ENCODE assay signal across 24 cellular contexts in genomic region chr6:143234686-143235085, GRCh38.
DNase-seq lines count a peak whose midpoint lies in the region; TF ChIP-seq lines count a peak whose summit lies in the region.
"Had no signal": no experiment of that assay in that cellular context is flagged by ENCODE, and none has a peak within 500 bp of the region (broad histone marks: within the 10 kb centered on the region; RNA-seq: fewer than 3 reads in every experiment).

No MANE protein-coding gene starts in this region.

- intact Hi-C loops in mammary epithelial cell (cut with micrococcal nuclease): loop anchor here (5.0 kb wide), 2 partner anchors 53 to 98 kb away; no protein-coding TSS in a partner anchor
- intact Hi-C loops in breast epithelium (cut with DNase I; ENCODE audit: low total_unique reads): no loop called here

- H3K27me3 ChIP-seq in mammary epithelial cell (ENCODE audit: insufficient read depth, low read length): no peaks in the 10 kb centered on the region
- no peaks in the 10 kb centered on the region for H3K27me3 ChIP-seq in breast epithelium

- H3K9me3 ChIP-seq in mammary epithelial cell (replicated peaks; ENCODE audit: insufficient read depth, low read length): no peaks in the 10 kb centered on the region
- no peaks in the 10 kb centered on the region for H3K9me3 ChIP-seq in breast epithelium

- no peak overlapping the region for H3K27ac ChIP-seq in mammary epithelial cell (ENCODE audit: insufficient read depth, low read depth, low read length)
- H3K27ac ChIP-seq in breast epithelium: no peak overlapping the region
- H3K27ac ChIP-seq: 22Rv1, HL-60 had no signal

- H4K20me1 ChIP-seq in mammary epithelial cell (ENCODE audit: insufficient read depth, low read length): no peaks in the 10 kb centered on the region

- in situ Hi-C loops in mammary epithelial cell (cut with MboI; ENCODE audit: low sequenced_read_pairs in 2 of 2): loop anchor here (25.0 kb wide), 1 partner anchor 178 kb away; no protein-coding TSS in a partner anchor

- no peaks in the 10 kb centered on the region for H3K79me2 ChIP-seq in mammary epithelial cell (ENCODE audit: insufficient read depth, low read length)

- TF ChIP-seq CTCF in mammary epithelial cell (conservative IDR thresholded peaks at IDR 0.05 in 1 of 2, IDR thresholded peaks at IDR 0.05 in 1 of 2; ENCODE audit: extremely low read depth in 1 of 2, insufficient read depth in 1 of 2, low read depth in 1 of 2, low read length in 2 of 2): no peak
- TF ChIP-seq CTCF in breast epithelium (IDR thresholded peaks at IDR 0.05): no peak
- no peak for TF ChIP-seq CTCF in fibroblast of mammary gland (conservative IDR thresholded peaks at IDR 0.05; ENCODE audit: control insufficient read depth, insufficient read depth, low read depth, low read length)

- CTCF ChIA-PET in mammary epithelial cell (lab: Charles Lee; ENCODE audit: low non-redundant PET): no interaction called here

- H3K4me2 ChIP-seq in mammary epithelial cell (ENCODE audit: insufficient read depth, low read depth, low read length): no peak overlapping the region

- DNase-seq in mammary epithelial cell (peak; percentile 12), breast epithelium (ENCODE audit: low spot score in 2 of 2) (no peak), NCI-H226 (peak; percentile 2), fibroblast of mammary gland (ENCODE audit: low read depth) (peak; percentile 43), NCI-H1694 (lab: John Stamatoyannopoulos, UW) (no peak), NCI-H1930 (lab: John Stamatoyannopoulos, UW) (no peak), NCI-H1694 treated with DMSO at 0.1 percent for 48 hours (lab: John Stamatoyannopoulos, UW) (no peak)
- no peak for DNase-seq in stimulated activated naive CD4-positive, alpha-beta T cell treated with Interleukin-2 at 50 U/mL for 16 hours (lab: John Stamatoyannopoulos, UW)
- DNase-seq: ACHN; AML-193; C1 segment of cervical spinal cord; CD8-positive, alpha-beta T cell; KBM-7; NCI-H1105; NCI-H146; NCI-H2081 treated with DMSO at 0.1 percent for 48 hours; NCI-H2171 treated with DMSO at 0.1 percent for 48 hours; NCI-H446; NCI-H526; OCI-M1; RPMI8226; SHP77 had no signal

- dilution Hi-C loops in mammary epithelial cell (cut with HindIII; ENCODE audit: low sequenced_read_pairs): no loop called here

- no peak overlapping the region for H2AFZ ChIP-seq in mammary epithelial cell (ENCODE audit: low read depth, low read length)

- H3K9ac ChIP-seq in mammary epithelial cell (ENCODE audit: insufficient read depth, low read length): no peak overlapping the region

- no peaks in the 10 kb centered on the region for H3K36me3 ChIP-seq in mammary epithelial cell (ENCODE audit: insufficient read depth, low read length)
- no peaks in the 10 kb centered on the region for H3K36me3 ChIP-seq in breast epithelium

- no peak for TF ChIP-seq POLR2A in breast epithelium (IDR thresholded peaks at IDR 0.05)

- WGBS in mammary epithelial cell (ENCODE audit: low coverage, missing lambda C conversion rate): 66% methylated on average over 3 of the region's 3 CpGs

- H3K4me3 ChIP-seq in mammary epithelial cell (replicated peaks in 1 of 3; ENCODE audit: insufficient read depth in 1 of 3, low read depth in 2 of 3, low read length in 3 of 3): no peak overlapping the region
- H3K4me3 ChIP-seq in breast epithelium: no peak overlapping the region
- H3K4me3 ChIP-seq in fibroblast of mammary gland (ENCODE audit: control insufficient read depth, low read depth, low read length): no peak overlapping the region

- no TSS peak for BruUV-seq in mammary epithelial cell (replicated peaks; lab: Mats Ljungman, UMichigan)

- H3K4me1 ChIP-seq in mammary epithelial cell (ENCODE audit: insufficient read depth, low read length) (peaks cover 7% of the 10 kb centered on the region), breast epithelium (no peaks in the 10 kb centered on the region)

Comparison
In these comparisons a context has a peak if more than half of its experiments do, and no peak if none do; other contexts are left out.
1. DNase-seq: peak in mammary epithelial cell (single experiment), NCI-H226 (single experiment) and fibroblast of mammary gland (single experiment); none in breast epithelium (0 of 2), NCI-H1694 (single experiment), NCI-H1930 (0 of 2), stimulated activated naive CD4-positive, alpha-beta T cell treated with Interleukin-2 at 50 U/mL for 16 hours (single experiment) and NCI-H1694 treated with DMSO at 0.1 percent for 48 hours (single experiment).